ENCODE assay signal across 10 cellular contexts in the genomic region with DNA sequence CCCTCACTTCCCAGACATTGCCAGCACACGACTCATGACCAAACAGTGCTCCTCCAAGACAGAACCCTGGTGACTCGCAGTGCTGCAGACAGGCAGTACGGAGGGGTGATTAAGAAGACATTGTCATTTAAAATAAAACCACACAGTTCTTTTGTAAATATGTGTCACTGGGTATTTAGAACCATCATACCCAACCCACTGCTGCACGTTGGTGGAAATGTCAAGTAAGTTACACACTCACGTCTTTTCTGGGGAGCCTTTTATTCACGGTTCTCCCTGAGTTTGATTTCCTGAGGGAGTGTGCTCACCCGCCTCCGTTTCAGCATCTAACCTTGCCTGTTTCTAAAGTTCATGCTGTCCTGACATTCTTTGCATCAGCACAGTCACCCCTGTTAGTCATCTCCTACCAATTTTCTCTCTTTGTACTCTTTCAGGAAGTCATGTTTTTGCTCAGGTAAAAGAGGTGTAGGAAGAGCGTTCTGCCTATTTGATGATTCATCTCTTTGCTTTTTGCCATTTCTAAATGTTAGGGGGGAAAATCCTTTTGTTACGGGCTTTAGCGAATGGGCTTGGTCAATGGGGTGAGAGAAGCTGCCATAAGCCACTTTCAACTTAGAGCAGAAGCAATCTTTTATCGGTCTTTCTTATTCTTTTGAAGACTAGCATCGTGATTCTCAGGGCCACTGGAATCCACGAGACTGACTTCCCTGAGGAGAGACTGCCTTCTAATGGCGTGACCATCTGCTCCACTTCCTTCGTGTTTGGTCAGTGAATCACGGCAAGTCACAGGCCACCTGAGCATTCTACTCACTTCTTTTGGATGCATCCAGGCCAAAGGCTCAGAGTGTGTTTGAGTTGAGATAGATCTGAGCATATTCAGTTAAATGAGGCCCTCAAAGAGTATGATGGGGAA.
DNase-seq lines count a peak whose midpoint lies in the region; ATAC-seq, FAIRE-seq and TF ChIP-seq lines count a peak whose summit lies in the region.
"Had no signal": no experiment of that assay in that cellular context is flagged by ENCODE, and none has a peak within 500 bp of the region (broad histone marks: within the 10 kb centered on the region; RNA-seq: fewer than 3 reads in every experiment).

No MANE protein-coding gene starts in this region.

- H3K27me3 Mint-ChIP-seq in activated T-helper 1 cell treated with anti-CD3 and anti-CD28 coated beads, Interleukin-12 subunit alpha, Interleukin-12 subunit beta, Interleukin-2, Interleukin-4 antibody, amounts not matched to agents 30 ng/mL and 10 ng/mL and 1 ng/mL, durations not matched to agents 14 hours and 24 hours and 36 hours (ENCODE audit: insufficient read depth): no peaks in the 10 kb centered on the region

- ATAC-seq in A549 (peak; percentile 75 to 80), GM21360 (IDR thresholded peaks at IDR 0.05; ENCODE audit: unreplicated experiment) (no peak)

- no peak for TF ChIP-seq POLR2A in A549 (IDR thresholded peaks at IDR 0.05; ENCODE audit: low read length)
- TF ChIP-seq POLR2A in GM12892 (IDR thresholded peaks at IDR 0.05; ENCODE audit: low read depth, low read length): no peak

- DNase-seq in A549 (ENCODE audit: low read depth in 1 of 2, low spot score in 1 of 2): peak; percentile 53 to 58
- peak; percentile 37 for DNase-seq in activated T-helper 1 cell treated with anti-CD3 and anti-CD28 coated beads, Interleukin-12 subunit alpha, Interleukin-12 subunit beta, Interleukin-2, Interleukin-4 antibody, amounts not matched to agents 30 ng/mL and 10 ng/mL and 1 ng/mL, durations not matched to agents 14 hours and 24 hours and 36 hours (ENCODE audit: low spot score)
- DNase-seq in islet precursor cell: peak; percentile 92
- DNase-seq in SK-N-DZ (ENCODE audit: low spot score): no peak
- DNase-seq in GM12892 (ENCODE audit: insufficient read length): no peak
- DNase-seq in D341Med (ENCODE audit: low spot score): no peak

- POLR2A ChIA-PET in A549 (lab: Yijun Ruan, JAX): no interaction called here

- H3K27ac ChIP-seq in A549: peak overlapping the region; percentile 74 to 89
- H3K27ac ChIP-seq in KOPT-K1 (ENCODE audit: low read depth, low read length, poor library complexity, severe bottlenecking): peak overlapping the region; percentile 74
- H3K27ac ChIP-seq: C4-2B, cardiac muscle cell had no signal

- TF ChIP-seq RAD21 in A549 (conservative IDR thresholded peaks at IDR 0.05 in 1 of 2, IDR thresholded peaks at IDR 0.05 in 1 of 2): 0 out of 5 replicates have a peak, but pooled peaks of 1 of the 2 experiments have one; percentile 29

- WGBS in A549 (ENCODE audit: missing lambda C conversion rate): 10% methylated on average over 17 of the region's 17 CpGs

- FAIRE-seq in A549 (lab: Jason Lieb, UNC) (no peak), GM12892 (lab: Jason Lieb, UNC) (no peak)

- H3K4me2 ChIP-seq in A549: peak overlapping the region; percentile 68

- CTCF ChIA-PET in A549 (lab: Yijun Ruan, JAX): interaction anchor here (0.5 kb wide), 1 partner anchor 487 kb away, joined by 3 read pairs; no protein-coding TSS in a partner anchor

- H3K4me1 ChIP-seq in A549: peaks cover 45% of the 10 kb centered on the region

- peak overlapping the region; percentile 94 for H3K27ac Mint-ChIP-seq in activated T-helper 1 cell treated with anti-CD3 and anti-CD28 coated beads, Interleukin-12 subunit alpha, Interleukin-12 subunit beta, Interleukin-2, Interleukin-4 antibody, amounts not matched to agents 30 ng/mL and 10 ng/mL and 1 ng/mL, durations not matched to agents 14 hours and 24 hours and 36 hours

- TF ChIP-seq CTCF in A549 (IDR thresholded peaks at IDR 0.05): no peak

- peaks cover 8% of the 10 kb centered on the region for H3K9me3 Mint-ChIP-seq in activated T-helper 1 cell treated with anti-CD3 and anti-CD28 coated beads, Interleukin-12 subunit alpha, Interleukin-12 subunit beta, Interleukin-2, Interleukin-4 antibody, amounts not matched to agents 30 ng/mL and 10 ng/mL and 1 ng/mL, durations not matched to agents 14 hours and 24 hours and 36 hours

- peak overlapping the region; percentile 36 for H3K4me3 Mint-ChIP-seq in activated T-helper 1 cell treated with anti-CD3 and anti-CD28 coated beads, Interleukin-12 subunit alpha, Interleukin-12 subunit beta, Interleukin-2, Interleukin-4 antibody, amounts not matched to agents 30 ng/mL and 10 ng/mL and 1 ng/mL, durations not matched to agents 14 hours and 24 hours and 36 hours

- H3K4me3 ChIP-seq in A549: no peak overlapping the region
- H3K4me3 ChIP-seq: cardiac muscle cell had no signal

- H3K36me3 ChIP-seq in KOPT-K1 (ENCODE audit: insufficient read depth, low read length): no peaks in the 10 kb centered on the region
- H3K36me3 ChIP-seq: cardiac muscle cell had no signal

- H3K36me3 Mint-ChIP-seq in activated T-helper 1 cell treated with anti-CD3 and anti-CD28 coated beads, Interleukin-12 subunit alpha, Interleukin-12 subunit beta, Interleukin-2, Interleukin-4 antibody, amounts not matched to agents 30 ng/mL and 10 ng/mL and 1 ng/mL, durations not matched to agents 14 hours and 24 hours and 36 hours (ENCODE audit: low read depth): peaks cover 12% of the 10 kb centered on the region

- H3K4me1 Mint-ChIP-seq in activated T-helper 1 cell treated with anti-CD3 and anti-CD28 coated beads, Interleukin-12 subunit alpha, Interleukin-12 subunit beta, Interleukin-2, Interleukin-4 antibody, amounts not matched to agents 30 ng/mL and 10 ng/mL and 1 ng/mL, durations not matched to agents 14 hours and 24 hours and 36 hours (ENCODE audit: low read depth): peaks cover 88% of the 10 kb centered on the region

- TF ChIP-seq EP300 in A549 (IDR thresholded peaks at IDR 0.05): no peak

- H3K9me3 ChIP-seq in A549 (no peaks in the 10 kb centered on the region; the same call in 2 of the 3 replicates), KOPT-K1 (ENCODE audit: insufficient read depth, low read length, poor library complexity, severe bottlenecking) (no peaks in the 10 kb centered on the region)

- intact Hi-C loops in activated T-helper 1 cell treated with anti-CD3 and anti-CD28 coated beads, Interleukin-12 subunit alpha, Interleukin-12 subunit beta, Interleukin-2, Interleukin-4 antibody, amounts not matched to agents 30 ng/mL and 10 ng/mL and 1 ng/mL, durations not matched to agents 14 hours and 24 hours and 36 hours (cut with micrococcal nuclease): loop anchor here (1.0 to 5.0 kb wide), 22 partner anchors 11 to 946 kb away; no protein-coding TSS in a partner anchor

TF ChIP-seq in A549, 52 proteins besides CTCF, POLR2A, EP300 and RAD21:
- TF ChIP-seq JUN (IDR thresholded peaks at IDR 0.05) (peak in 1 of 2 experiments; percentile 33; a peak in 1 of 5 replicates), FOSL2 (IDR thresholded peaks at IDR 0.05) (peak; percentile 45), FOSL2 (CRISPR knock-in tag; IDR thresholded peaks at IDR 0.05) (peak; percentile 56; the same call in 1 of the 2 replicates), JUNB (IDR thresholded peaks at IDR 0.05) (peak; percentile 47), MAFK (IDR thresholded peaks at IDR 0.05; ENCODE audit: partially characterized antibody) (peak; percentile 36)
- TF ChIP-seq, protein P1, sequence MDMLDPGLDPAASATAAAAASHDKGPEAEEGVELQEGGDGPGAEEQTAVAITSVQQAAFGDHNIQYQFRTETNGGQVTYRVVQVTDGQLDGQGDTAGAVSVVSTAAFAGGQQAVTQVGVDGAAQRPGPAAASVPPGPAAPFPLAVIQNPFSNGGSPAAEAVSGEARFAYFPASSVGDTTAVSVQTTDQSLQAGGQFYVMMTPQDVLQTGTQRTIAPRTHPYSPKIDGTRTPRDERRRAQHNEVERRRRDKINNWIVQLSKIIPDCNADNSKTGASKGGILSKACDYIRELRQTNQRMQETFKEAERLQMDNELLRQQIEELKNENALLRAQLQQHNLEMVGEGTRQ (IDR thresholded peaks at IDR 0.05): 0 out of 2 replicates have a peak, but pooled peaks have one; percentile 5
- TF ChIP-seq, protein P2, sequence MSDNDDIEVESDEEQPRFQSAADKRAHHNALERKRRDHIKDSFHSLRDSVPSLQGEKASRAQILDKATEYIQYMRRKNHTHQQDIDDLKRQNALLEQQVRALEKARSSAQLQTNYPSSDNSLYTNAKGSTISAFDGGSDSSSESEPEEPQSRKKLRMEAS (IDR thresholded peaks at IDR 0.05): peak; percentile 46; the same call in 1 of the 2 replicates
- TF ChIP-seq, protein P3, sequence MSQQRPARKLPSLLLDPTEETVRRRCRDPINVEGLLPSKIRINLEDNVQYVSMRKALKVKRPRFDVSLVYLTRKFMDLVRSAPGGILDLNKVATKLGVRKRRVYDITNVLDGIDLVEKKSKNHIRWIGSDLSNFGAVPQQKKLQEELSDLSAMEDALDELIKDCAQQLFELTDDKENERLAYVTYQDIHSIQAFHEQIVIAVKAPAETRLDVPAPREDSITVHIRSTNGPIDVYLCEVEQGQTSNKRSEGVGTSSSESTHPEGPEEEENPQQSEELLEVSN (IDR thresholded peaks at IDR 0.05; ENCODE audit: borderline replicate concordance, low read depth): no peak
- TF ChIP-seq, protein P4, sequence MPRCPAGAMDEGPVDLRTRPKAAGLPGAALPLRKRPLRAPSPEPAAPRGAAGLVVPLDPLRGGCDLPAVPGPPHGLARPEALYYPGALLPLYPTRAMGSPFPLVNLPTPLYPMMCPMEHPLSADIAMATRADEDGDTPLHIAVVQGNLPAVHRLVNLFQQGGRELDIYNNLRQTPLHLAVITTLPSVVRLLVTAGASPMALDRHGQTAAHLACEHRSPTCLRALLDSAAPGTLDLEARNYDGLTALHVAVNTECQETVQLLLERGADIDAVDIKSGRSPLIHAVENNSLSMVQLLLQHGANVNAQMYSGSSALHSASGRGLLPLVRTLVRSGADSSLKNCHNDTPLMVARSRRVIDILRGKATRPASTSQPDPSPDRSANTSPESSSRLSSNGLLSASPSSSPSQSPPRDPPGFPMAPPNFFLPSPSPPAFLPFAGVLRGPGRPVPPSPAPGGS (IDR thresholded peaks at IDR 0.05): no peak

Comparison
In these comparisons a context has a peak if more than half of its experiments do, and no peak if none do; other contexts are left out.
1. DNase-seq: peak in A549 (2 of 2), activated T-helper 1 cell treated with anti-CD3 and anti-CD28 coated beads, Interleukin-12 subunit alpha, Interleukin-12 subunit beta, Interleukin-2, Interleukin-4 antibody, amounts not matched to agents 30 ng/mL and 10 ng/mL and 1 ng/mL, durations not matched to agents 14 hours and 24 hours and 36 hours (single experiment) and islet precursor cell (single experiment); none in SK-N-DZ (single experiment), GM12892 (single experiment) and D341Med (single experiment).